ENCODE assay signal across 6 cellular contexts in the genomic region with DNA sequence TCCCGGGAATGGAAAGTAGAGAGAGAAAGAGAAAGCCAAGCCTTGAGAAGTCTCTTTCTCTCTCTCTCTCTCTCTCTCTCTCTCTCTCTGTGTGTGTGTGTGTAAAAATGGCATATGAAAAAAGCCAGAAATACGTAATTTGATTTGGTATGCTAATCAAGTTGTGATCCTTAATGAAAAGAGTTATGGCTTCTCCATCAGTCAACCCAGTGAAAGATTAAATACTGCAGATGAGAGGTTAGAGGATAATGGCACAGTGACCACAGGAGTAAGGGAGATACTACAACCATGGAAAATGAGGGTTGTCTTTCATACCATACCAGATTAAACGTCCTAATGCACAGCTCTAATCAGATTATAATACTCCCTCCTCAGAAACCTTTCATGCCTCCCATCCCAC.
"Had no signal": no experiment of that assay in that cellular context is flagged by ENCODE, and none has a peak within 500 bp of the region (broad histone marks: within the 10 kb centered on the region; RNA-seq: fewer than 3 reads in every experiment).

No MANE protein-coding gene starts in this region.

- H3K4me3 ChIP-seq: GM23338, K562 had no signal

- H3K27ac Mint-ChIP-seq: GM23338, H9, HFFc6 had no signal

- H3K4me3 Mint-ChIP-seq: GM23338, H9, HFFc6 had no signal

- DNase-seq: H9, HCEC 1CT, HFFc6, IMR-90 had no signal

- H3K4me2 ChIP-seq: GM23338 had no signal

- H3K4me1 Mint-ChIP-seq: GM23338, H9 had no signal

- H2AFZ ChIP-seq: GM23338 had no signal

- ATAC-seq: GM23338, K562 had no signal
